In the genomic region with DNA sequence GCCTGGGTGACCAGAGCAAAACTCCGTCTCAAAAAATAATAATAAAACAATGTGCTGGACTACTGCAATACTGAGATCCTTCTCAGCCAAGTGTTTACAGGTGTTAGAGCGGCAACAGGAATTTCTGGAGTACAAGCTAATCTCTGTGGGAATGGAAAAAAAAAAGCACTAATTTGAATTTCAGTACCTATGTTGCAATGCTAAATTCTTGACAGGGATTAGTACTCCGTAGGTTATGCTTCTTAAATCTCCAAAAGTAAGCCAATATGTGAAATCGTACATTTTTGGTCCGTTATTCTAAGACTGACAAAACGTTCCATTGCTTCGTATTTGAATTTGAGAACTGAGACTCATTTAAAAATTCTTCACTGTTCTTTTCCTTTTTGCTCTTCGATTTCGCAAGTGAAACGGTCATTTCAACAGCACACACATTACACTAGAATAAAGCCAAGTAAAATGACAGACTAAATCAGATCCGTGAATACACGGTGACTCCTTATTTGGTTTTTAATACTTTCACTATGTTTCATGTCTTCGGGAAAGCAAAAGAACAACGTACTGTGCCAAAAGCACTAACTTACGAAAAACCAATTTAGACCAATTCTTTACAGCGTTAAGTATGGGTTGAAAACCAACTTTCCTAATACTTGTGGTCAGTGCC, we compare ENCODE assay signal across 8 cellular contexts. TPM values are rescaled to one million over a fixed set of nuclear protein-coding genes. Genes with fewer than 3 reads are reported as not detected.
A peak's percentile ranks its signal among the peaks of the same experiment; 100 is the strongest.
DNase-seq lines count a peak whose midpoint lies in the region; ATAC-seq and TF ChIP-seq lines count a peak whose summit lies in the region.

No MANE protein-coding gene starts in this region.

- DNase-seq in NCI-H2227 treated with DMSO at 0.1 percent for 48 hours (lab: John Stamatoyannopoulos, UW): peak; percentile 59
- DNase-seq in NCI-H2227 (lab: John Stamatoyannopoulos, UW; ENCODE audit: unreplicated experiment): no peak
- DNase-seq in Panc1 (ENCODE audit: low read depth, low spot score): no peak
- peak; percentile 74 for DNase-seq in osteoblast (ENCODE audit: insufficient read length, low spot score, missing footprints)
- no peak for DNase-seq in NCI-H226

- H3K9me3 ChIP-seq in Panc1 (ENCODE audit: control insufficient read depth, insufficient read depth, low read depth, low read length) (no peaks in the 10 kb centered on the region), endocrine pancreas (ENCODE audit: control insufficient read depth, low read length) (no peaks in the 10 kb centered on the region), osteoblast (ENCODE audit: low read depth, low read length) (no peaks in the 10 kb centered on the region)

- TSS peak; percentile 92 for BruUV-seq in Panc1 (replicated peaks; lab: Mats Ljungman, UMichigan)

- ATAC-seq in Panc1 (no peak), GM18858 (IDR thresholded peaks at IDR 0.05; ENCODE audit: unreplicated experiment) (no peak), GM18498 (IDR thresholded peaks at IDR 0.05; ENCODE audit: unreplicated experiment) (no peak)

- H3K36me3 ChIP-seq in Panc1 (ENCODE audit: control insufficient read depth, insufficient read depth, low read length) (no peaks in the 10 kb centered on the region), endocrine pancreas (ENCODE audit: control insufficient read depth, insufficient read depth, low read length) (no peaks in the 10 kb centered on the region), osteoblast (ENCODE audit: insufficient read depth, low read length) (no peaks in the 10 kb centered on the region)

- H4K20me1 ChIP-seq in osteoblast (ENCODE audit: insufficient read depth, low read length): peaks cover 25% of the 10 kb centered on the region

- POLR2A ChIA-PET in Panc1 (lab: Charles Lee): no interaction called here

- H3K4me3 ChIP-seq in Panc1 (ENCODE audit: low read depth in 2 of 2, low read length in 2 of 2) (peak overlapping the region; percentile 72 to 88), endocrine pancreas (ENCODE audit: control insufficient read depth, insufficient read depth, low read length) (peak overlapping the region; percentile 79), osteoblast (ENCODE audit: insufficient read depth, low read length) (peak overlapping the region; percentile 84)

- peak overlapping the region; percentile 94 for H3K4me2 ChIP-seq in osteoblast (ENCODE audit: insufficient read depth, low read length)

- H3K4me1 ChIP-seq in Panc1 (ENCODE audit: control insufficient read depth, insufficient read depth, low read length) (peaks cover 16% of the 10 kb centered on the region), endocrine pancreas (ENCODE audit: control insufficient read depth, insufficient read depth, low read length) (no peaks in the 10 kb centered on the region), osteoblast (ENCODE audit: insufficient read depth, low read length) (peaks cover 57% of the 10 kb centered on the region)

- TF ChIP-seq CTCF in Panc1 (IDR thresholded peaks at IDR 0.05) (no peak), osteoblast (IDR thresholded peaks at IDR 0.05; ENCODE audit: extremely low read depth, low read depth, low read length) (no peak)

- H3K27ac ChIP-seq in Panc1 (ENCODE audit: low read length) (peak overlapping the region; percentile 97), osteoblast (ENCODE audit: low read depth, low read length) (peak overlapping the region; percentile 88)

- peaks cover 41% of the 10 kb centered on the region for H3K79me2 ChIP-seq in osteoblast (ENCODE audit: insufficient read depth, low read length)

- H3K27me3 ChIP-seq in Panc1 (ENCODE audit: control insufficient read depth, insufficient read depth, low read length): no peaks in the 10 kb centered on the region
- no peaks in the 10 kb centered on the region for H3K27me3 ChIP-seq in endocrine pancreas (ENCODE audit: control insufficient read depth, insufficient read depth, low read length)
- no peaks in the 10 kb centered on the region for H3K27me3 ChIP-seq in osteoblast (ENCODE audit: insufficient read depth, low read length)

- H3K9ac ChIP-seq in endocrine pancreas (ENCODE audit: control insufficient read depth, insufficient read depth, low read length): peak overlapping the region; percentile 48

- in situ Hi-C loops in Panc1 (cut with HindIII; ENCODE audit: low pct_unique_long_range_greater_than_20kb, low sequenced_read_pairs): no loop called here

- CTCF ChIA-PET in Panc1 (lab: Charles Lee): interaction anchor here (0.9 to 1.6 kb wide), 2 partner anchors 12 to 68 kb away, joined by 3 to 6 read pairs; no protein-coding TSS in a partner anchor

- intact Hi-C loops in Panc1 (cut with micrococcal nuclease; ENCODE audit: unreplicated experiment): no loop called here

- peak overlapping the region; percentile 18 for H2AFZ ChIP-seq in osteoblast (ENCODE audit: low read length)

RNA-seq across cellular contexts. Expression of gene ATL3, which starts 1.0 kb away (rescaled TPM):
- total RNA-seq in Panc1 (2021; ENCODE audit: unreplicated experiment) (79.0 TPM), osteoblast (276 and 300 TPM in 2 replicates)
- polyA plus RNA-seq in Panc1 (2012; ENCODE audit: insufficient read length): 12.9 TPM

RNA-seq across cellular contexts. Expression of gene RTN3, which starts 11.1 kb away (rescaled TPM):
- 145 TPM for total RNA-seq in Panc1 (2021; ENCODE audit: unreplicated experiment)
- 98.5 TPM for polyA plus RNA-seq in Panc1 (2012; ENCODE audit: insufficient read length)
- 101 and 108 TPM in 2 replicates for total RNA-seq in osteoblast

RNA-seq across cellular contexts. Expression of gene PLAAT3, which starts 56.0 kb away (rescaled TPM):
- total RNA-seq in Panc1 (2021; ENCODE audit: unreplicated experiment): 32.6 TPM
- 49.0 TPM for polyA plus RNA-seq in Panc1 (2012; ENCODE audit: insufficient read length)
- total RNA-seq in osteoblast: 25.6 and 34.4 TPM in 2 replicates

Comparison
In these comparisons a context has a peak if more than half of its experiments do, and no peak if none do; other contexts are left out.
1. DNase-seq: peak in NCI-H2227 treated with DMSO at 0.1 percent for 48 hours (single experiment) and osteoblast (single experiment); none in NCI-H2227 (single experiment), Panc1 (single experiment) and NCI-H226 (single experiment).
2. Peak in every context shown above with its lines, with median percentiles within 50 percentile points of each other: H3K4me3 ChIP-seq.